In the genomic region with DNA sequence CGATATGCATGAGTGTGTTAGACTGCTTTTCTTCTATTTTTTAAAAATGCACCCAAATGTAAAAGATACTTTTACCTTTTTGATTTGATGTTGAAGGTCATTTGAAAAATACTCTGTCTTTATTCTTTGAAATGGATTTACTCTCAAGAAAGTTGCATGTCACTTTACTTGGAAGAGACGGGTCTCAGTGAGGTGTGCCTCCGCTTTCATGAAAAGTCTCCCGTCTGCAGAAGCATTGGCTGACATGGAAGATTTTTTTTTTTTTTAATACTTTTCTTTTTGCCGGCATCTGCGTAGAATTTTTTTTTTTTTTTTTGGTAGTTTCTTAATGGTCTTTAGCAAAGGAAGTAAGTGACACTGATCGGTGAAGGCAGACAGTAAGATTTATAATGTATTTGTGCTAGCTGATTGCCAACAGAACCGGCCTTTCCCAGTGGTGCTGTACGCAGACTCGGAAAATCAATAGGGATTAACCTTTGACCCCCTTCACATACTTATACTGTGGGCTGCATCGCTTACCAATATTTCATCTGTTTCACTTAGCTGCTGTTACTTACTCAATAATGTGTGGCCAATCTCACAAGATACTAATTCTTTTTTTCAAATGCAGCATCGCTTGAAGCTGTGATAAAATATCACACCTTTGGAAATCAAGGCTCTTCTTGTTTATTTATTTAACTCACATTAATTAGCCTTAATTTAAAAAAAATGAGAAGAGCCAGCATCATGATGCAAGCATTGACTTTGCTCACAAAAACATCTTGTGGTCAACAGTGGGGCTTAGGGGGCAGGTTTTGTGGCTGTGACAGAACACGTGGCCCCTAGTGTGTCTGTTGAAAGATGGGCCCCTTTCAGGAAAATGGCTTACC, we compare ENCODE assay signal across 1 cellular context.
A peak's percentile ranks its signal among the peaks of the same experiment; 100 is the strongest.
TF ChIP-seq lines count a peak whose summit lies in the region.

No MANE protein-coding gene starts in this region.

TF ChIP-seq in HepG2, 621 proteins besides CTCF, POLR2A, EP300 and RAD21 (continued from another document and continues in another):
- TF ChIP-seq, protein P1, sequence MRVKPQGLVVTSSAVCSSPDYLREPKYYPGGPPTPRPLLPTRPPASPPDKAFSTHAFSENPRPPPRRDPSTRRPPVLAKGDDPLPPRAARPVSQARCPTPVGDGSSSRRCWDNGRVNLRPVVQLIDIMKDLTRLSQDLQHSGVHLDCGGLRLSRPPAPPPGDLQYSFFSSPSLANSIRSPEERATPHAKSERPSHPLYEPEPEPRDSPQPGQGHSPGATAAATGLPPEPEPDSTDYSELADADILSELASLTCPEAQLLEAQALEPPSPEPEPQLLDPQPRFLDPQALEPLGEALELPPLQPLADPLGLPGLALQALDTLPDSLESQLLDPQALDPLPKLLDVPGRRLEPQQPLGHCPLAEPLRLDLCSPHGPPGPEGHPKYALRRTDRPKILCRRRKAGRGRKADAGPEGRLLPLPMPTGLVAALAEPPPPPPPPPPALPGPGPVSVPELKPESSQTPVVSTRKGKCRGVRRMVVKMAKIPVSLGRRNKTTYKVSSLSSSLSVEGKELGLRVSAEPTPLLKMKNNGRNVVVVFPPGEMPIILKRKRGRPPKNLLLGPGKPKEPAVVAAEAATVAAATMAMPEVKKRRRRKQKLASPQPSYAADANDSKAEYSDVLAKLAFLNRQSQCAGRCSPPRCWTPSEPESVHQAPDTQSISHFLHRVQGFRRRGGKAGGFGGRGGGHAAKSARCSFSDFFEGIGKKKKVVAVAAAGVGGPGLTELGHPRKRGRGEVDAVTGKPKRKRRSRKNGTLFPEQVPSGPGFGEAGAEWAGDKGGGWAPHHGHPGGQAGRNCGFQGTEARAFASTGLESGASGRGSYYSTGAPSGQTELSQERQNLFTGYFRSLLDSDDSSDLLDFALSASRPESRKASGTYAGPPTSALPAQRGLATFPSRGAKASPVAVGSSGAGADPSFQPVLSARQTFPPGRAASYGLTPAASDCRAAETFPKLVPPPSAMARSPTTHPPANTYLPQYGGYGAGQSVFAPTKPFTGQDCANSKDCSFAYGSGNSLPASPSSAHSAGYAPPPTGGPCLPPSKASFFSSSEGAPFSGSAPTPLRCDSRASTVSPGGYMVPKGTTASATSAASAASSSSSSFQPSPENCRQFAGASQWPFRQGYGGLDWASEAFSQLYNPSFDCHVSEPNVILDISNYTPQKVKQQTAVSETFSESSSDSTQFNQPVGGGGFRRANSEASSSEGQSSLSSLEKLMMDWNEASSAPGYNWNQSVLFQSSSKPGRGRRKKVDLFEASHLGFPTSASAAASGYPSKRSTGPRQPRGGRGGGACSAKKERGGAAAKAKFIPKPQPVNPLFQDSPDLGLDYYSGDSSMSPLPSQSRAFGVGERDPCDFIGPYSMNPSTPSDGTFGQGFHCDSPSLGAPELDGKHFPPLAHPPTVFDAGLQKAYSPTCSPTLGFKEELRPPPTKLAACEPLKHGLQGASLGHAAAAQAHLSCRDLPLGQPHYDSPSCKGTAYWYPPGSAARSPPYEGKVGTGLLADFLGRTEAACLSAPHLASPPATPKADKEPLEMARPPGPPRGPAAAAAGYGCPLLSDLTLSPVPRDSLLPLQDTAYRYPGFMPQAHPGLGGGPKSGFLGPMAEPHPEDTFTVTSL (CRISPR knock-in tag; IDR thresholded peaks at IDR 0.05; ENCODE audit: borderline replicate concordance): peak; percentile 98
- TF ChIP-seq BHLHE40 (IDR thresholded peaks at IDR 0.05; ENCODE audit: low read length): 0 out of 2 replicates have a peak, but pooled peaks have one; percentile 3
- peak; percentile 52; the same call in 1 of the 2 replicates for TF ChIP-seq ATF1 (CRISPR knock-in tag; IDR thresholded peaks at IDR 0.05)
- TF ChIP-seq MAFF (IDR thresholded peaks at IDR 0.05; ENCODE audit: low read depth, low read length): 0 out of 2 replicates have a peak, but pooled peaks have one; percentile 1
- TF ChIP-seq GMEB1 (CRISPR knock-in tag; IDR thresholded peaks at IDR 0.05; ENCODE audit: borderline replicate concordance): no peak
- TF ChIP-seq CEBPB (IDR thresholded peaks at IDR 0.05; ENCODE audit: borderline replicate concordance, low read depth, low read length): no peak; the same call in 1 of the 2 replicates
- peak; percentile 87 for TF ChIP-seq BCL6 (CRISPR knock-in tag; IDR thresholded peaks at IDR 0.05)
- TF ChIP-seq ZFY (CRISPR knock-in tag; IDR thresholded peaks at IDR 0.05): no peak; the same call in 1 of the 2 replicates
- TF ChIP-seq ONECUT2 (CRISPR knock-in tag; IDR thresholded peaks at IDR 0.05): peak; percentile 100
- no peak for TF ChIP-seq SOX6 (IDR thresholded peaks at IDR 0.05)
- peak; percentile 91 for TF ChIP-seq SOX6 (CRISPR knock-in tag; IDR thresholded peaks at IDR 0.05)
- no peak for TF ChIP-seq ZNF510 (CRISPR knock-in tag; IDR thresholded peaks at IDR 0.05; ENCODE audit: low read depth)
- TF ChIP-seq ZNF687 (CRISPR knock-in tag; IDR thresholded peaks at IDR 0.05): no peak
- no peak for TF ChIP-seq GTF2F1 (IDR thresholded peaks at IDR 0.05; ENCODE audit: low read length)
- TF ChIP-seq ATF4 (CRISPR knock-in tag; IDR thresholded peaks at IDR 0.05): peak in 1 of 2 experiments; percentile 88; a peak in 2 of 4 replicates
- TF ChIP-seq, protein P2, sequence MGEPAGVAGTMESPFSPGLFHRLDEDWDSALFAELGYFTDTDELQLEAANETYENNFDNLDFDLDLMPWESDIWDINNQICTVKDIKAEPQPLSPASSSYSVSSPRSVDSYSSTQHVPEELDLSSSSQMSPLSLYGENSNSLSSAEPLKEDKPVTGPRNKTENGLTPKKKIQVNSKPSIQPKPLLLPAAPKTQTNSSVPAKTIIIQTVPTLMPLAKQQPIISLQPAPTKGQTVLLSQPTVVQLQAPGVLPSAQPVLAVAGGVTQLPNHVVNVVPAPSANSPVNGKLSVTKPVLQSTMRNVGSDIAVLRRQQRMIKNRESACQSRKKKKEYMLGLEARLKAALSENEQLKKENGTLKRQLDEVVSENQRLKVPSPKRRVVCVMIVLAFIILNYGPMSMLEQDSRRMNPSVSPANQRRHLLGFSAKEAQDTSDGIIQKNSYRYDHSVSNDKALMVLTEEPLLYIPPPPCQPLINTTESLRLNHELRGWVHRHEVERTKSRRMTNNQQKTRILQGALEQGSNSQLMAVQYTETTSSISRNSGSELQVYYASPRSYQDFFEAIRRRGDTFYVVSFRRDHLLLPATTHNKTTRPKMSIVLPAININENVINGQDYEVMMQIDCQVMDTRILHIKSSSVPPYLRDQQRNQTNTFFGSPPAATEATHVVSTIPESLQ (CRISPR knock-in tag; conservative IDR thresholded peaks at IDR 0.05): no peak
- no peak for TF ChIP-seq ZNF343 (CRISPR knock-in tag; IDR thresholded peaks at IDR 0.05)
- TF ChIP-seq KLF6 (CRISPR knock-in tag; IDR thresholded peaks at IDR 0.05): peak; percentile 61; the same call in 1 of the 2 replicates
- no peak for TF ChIP-seq SMARCE1 (IDR thresholded peaks at IDR 0.05; ENCODE audit: borderline replicate concordance)
- TF ChIP-seq, protein P3, sequence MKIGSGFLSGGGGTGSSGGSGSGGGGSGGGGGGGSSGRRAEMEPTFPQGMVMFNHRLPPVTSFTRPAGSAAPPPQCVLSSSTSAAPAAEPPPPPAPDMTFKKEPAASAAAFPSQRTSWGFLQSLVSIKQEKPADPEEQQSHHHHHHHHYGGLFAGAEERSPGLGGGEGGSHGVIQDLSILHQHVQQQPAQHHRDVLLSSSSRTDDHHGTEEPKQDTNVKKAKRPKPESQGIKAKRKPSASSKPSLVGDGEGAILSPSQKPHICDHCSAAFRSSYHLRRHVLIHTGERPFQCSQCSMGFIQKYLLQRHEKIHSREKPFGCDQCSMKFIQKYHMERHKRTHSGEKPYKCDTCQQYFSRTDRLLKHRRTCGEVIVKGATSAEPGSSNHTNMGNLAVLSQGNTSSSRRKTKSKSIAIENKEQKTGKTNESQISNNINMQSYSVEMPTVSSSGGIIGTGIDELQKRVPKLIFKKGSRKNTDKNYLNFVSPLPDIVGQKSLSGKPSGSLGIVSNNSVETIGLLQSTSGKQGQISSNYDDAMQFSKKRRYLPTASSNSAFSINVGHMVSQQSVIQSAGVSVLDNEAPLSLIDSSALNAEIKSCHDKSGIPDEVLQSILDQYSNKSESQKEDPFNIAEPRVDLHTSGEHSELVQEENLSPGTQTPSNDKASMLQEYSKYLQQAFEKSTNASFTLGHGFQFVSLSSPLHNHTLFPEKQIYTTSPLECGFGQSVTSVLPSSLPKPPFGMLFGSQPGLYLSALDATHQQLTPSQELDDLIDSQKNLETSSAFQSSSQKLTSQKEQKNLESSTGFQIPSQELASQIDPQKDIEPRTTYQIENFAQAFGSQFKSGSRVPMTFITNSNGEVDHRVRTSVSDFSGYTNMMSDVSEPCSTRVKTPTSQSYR (CRISPR knock-in tag; IDR thresholded peaks at IDR 0.05; ENCODE audit: borderline replicate concordance): peak; percentile 29; the same call in 1 of the 2 replicates
- TF ChIP-seq MNT (IDR thresholded peaks at IDR 0.05): no peak
- TF ChIP-seq, protein P4, sequence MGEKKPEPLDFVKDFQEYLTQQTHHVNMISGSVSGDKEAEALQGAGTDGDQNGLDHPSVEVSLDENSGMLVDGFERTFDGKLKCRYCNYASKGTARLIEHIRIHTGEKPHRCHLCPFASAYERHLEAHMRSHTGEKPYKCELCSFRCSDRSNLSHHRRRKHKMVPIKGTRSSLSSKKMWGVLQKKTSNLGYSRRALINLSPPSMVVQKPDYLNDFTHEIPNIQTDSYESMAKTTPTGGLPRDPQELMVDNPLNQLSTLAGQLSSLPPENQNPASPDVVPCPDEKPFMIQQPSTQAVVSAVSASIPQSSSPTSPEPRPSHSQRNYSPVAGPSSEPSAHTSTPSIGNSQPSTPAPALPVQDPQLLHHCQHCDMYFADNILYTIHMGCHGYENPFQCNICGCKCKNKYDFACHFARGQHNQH (CRISPR knock-in tag; IDR thresholded peaks at IDR 0.05): 0 out of 2 replicates have a peak, but pooled peaks have one; percentile 56
- TF ChIP-seq SMAD3 (CRISPR knock-in tag; IDR thresholded peaks at IDR 0.05): peak; percentile 91
- TF ChIP-seq ZNF644 (CRISPR knock-in tag; IDR thresholded peaks at IDR 0.05; ENCODE audit: low read depth): peak; percentile 70
- TF ChIP-seq THAP11 (CRISPR knock-in tag; IDR thresholded peaks at IDR 0.05): peak; percentile 66
